28 cellular contexts compared by ENCODE assay signal in the genomic region with DNA sequence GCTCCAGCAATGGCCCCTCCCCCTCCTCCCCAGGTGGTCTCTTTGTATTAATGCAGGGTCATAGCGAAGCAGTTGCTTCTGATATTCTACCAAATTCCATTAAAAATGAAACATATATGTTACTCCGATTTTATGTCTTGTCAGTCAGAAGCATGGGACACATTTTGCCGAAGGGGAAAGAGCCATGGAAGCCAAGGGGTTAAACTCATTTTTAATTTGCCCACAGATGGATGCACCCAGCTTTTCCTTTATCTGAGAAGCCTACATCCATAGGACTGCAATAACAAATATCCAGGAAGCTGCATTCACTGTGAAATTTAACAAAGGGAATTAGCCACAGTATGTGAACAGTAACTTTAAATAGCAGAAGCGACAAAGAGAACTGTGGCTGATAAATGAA.
"Had no signal": no experiment of that assay in that cellular context is flagged by ENCODE, and none has a peak within 500 bp of the region (broad histone marks: within the 10 kb centered on the region; RNA-seq: fewer than 3 reads in every experiment).

No MANE protein-coding gene starts in this region.

- H3K9me3 Mint-ChIP-seq: activated CD4-positive, alpha-beta memory T cell treated with anti-CD3 and anti-CD28 coated beads for 36 hours; activated CD4-positive, alpha-beta T cell treated with anti-CD3 and anti-CD28 coated beads, Interleukin-2, amount 10 ng/mL, durations not matched to agents 24 days and 14 days; activated naive CD8-positive, alpha-beta T cell treated with anti-CD3 and anti-CD28 coated beads, Interleukin-2, amount 50 U/mL, for 24 hours; activated T-helper 1 cell treated with anti-CD3 and anti-CD28 coated beads, Interleukin-12 subunit alpha, Interleukin-12 subunit beta, Interleukin-2, Interleukin-4 antibody, amounts not matched to agents 30 ng/mL and 10 ng/mL and 1 ng/mL, durations not matched to agents 14 hours and 24 hours and 36 hours; immature natural killer cell; natural killer cell had no signal

- H3K4me3 Mint-ChIP-seq: activated CD4-positive, alpha-beta memory T cell treated with anti-CD3 and anti-CD28 coated beads for 36 hours; activated CD4-positive, alpha-beta T cell treated with anti-CD3 and anti-CD28 coated beads, Interleukin-2, amount 10 ng/mL, durations not matched to agents 24 days and 14 days; activated naive CD8-positive, alpha-beta T cell treated with anti-CD3 and anti-CD28 coated beads, Interleukin-2, amount 50 U/mL, for 24 hours; activated T-helper 1 cell treated with anti-CD3 and anti-CD28 coated beads, Interleukin-12 subunit alpha, Interleukin-12 subunit beta, Interleukin-2, Interleukin-4 antibody, amounts not matched to agents 30 ng/mL and 10 ng/mL and 1 ng/mL, durations not matched to agents 14 hours and 24 hours and 36 hours; immature natural killer cell; natural killer cell; T-helper 17 cell had no signal

- H3K4me1 Mint-ChIP-seq: activated CD4-positive, alpha-beta T cell treated with anti-CD3 and anti-CD28 coated beads, Interleukin-2, amount 10 ng/mL, durations not matched to agents 24 days and 14 days; activated naive CD8-positive, alpha-beta T cell treated with anti-CD3 and anti-CD28 coated beads, Interleukin-2, amount 50 U/mL, for 24 hours; T-helper 17 cell had no signal

- H3K36me3 ChIP-seq: ovary, spleen, transverse colon had no signal

- H3K27ac ChIP-seq: coronary artery, ovary, spleen, testis, transverse colon had no signal

- H3K27ac Mint-ChIP-seq: activated CD4-positive, alpha-beta memory T cell treated with anti-CD3 and anti-CD28 coated beads for 36 hours; activated CD4-positive, alpha-beta T cell treated with anti-CD3 and anti-CD28 coated beads, Interleukin-2, amount 10 ng/mL, durations not matched to agents 24 days and 14 days; activated naive CD8-positive, alpha-beta T cell treated with anti-CD3 and anti-CD28 coated beads, Interleukin-2, amount 50 U/mL, for 24 hours; activated T-helper 1 cell treated with anti-CD3 and anti-CD28 coated beads, Interleukin-12 subunit alpha, Interleukin-12 subunit beta, Interleukin-2, Interleukin-4 antibody, amounts not matched to agents 30 ng/mL and 10 ng/mL and 1 ng/mL, durations not matched to agents 14 hours and 24 hours and 36 hours; immature natural killer cell; natural killer cell; progenitor cell of endocrine pancreas; T-helper 17 cell had no signal

- H3K36me3 Mint-ChIP-seq: activated CD4-positive, alpha-beta memory T cell treated with anti-CD3 and anti-CD28 coated beads for 36 hours; immature natural killer cell; natural killer cell had no signal

- H3K4me3 ChIP-seq: coronary artery, lung, ovary, spleen, testis, transverse colon had no signal

- H3K27me3 Mint-ChIP-seq: activated CD4-positive, alpha-beta T cell treated with anti-CD3 and anti-CD28 coated beads, Interleukin-2, amount 10 ng/mL, durations not matched to agents 24 days and 14 days had no signal

- H3K9me3 ChIP-seq: ovary, spleen, testis, transverse colon had no signal

- DNase-seq: activated CD4-positive, alpha-beta memory T cell treated with anti-CD3 and anti-CD28 coated beads for 36 hours; activated CD4-positive, alpha-beta T cell treated with anti-CD3 and anti-CD28 coated beads, Interleukin-2, amount 10 ng/mL, durations not matched to agents 24 days and 14 days; activated CD4-positive, CD25-positive, alpha-beta regulatory T cell treated with anti-CD3 and anti-CD28 coated beads, Interleukin-2, amount 50 U/mL, for 72 hours; activated CD8-positive, alpha-beta memory T cell treated with anti-CD3 and anti-CD28 coated beads, Interleukin-2, amount 50 U/mL, for 4 hours; activated gamma-delta T cell treated with Interleukin-2 at 50 U/mL for 16 hours; activated naive CD4-positive, alpha-beta T cell treated with anti-CD3 and anti-CD28 coated beads, Interleukin-2, amount 50 U/mL, for 16 hours; activated naive CD8-positive, alpha-beta T cell treated with anti-CD3 and anti-CD28 coated beads, Interleukin-2, amount 50 U/mL, for 24 hours; activated T-cell treated with anti-CD3 and anti-CD28 coated beads, Interleukin-2, amount 50 U/mL, for 1 hour; amygdala; dorsolateral prefrontal cortex; effector memory CD4-positive, alpha-beta T cell; head of caudate nucleus; hypothalamus; immature natural killer cell; kidney; mesendoderm; natural killer cell; ovary; spleen; stimulated activated naive CD4-positive, alpha-beta T cell treated with Interleukin-2 at 50 U/mL for 16 hours; T-helper 17 cell; T1000; testis; transverse colon had no signal
